In genomic region chr9:19230356-19231125, GRCh38 we compare ENCODE assay signal across 7 cellular contexts. TPM values are rescaled to one million over a fixed set of nuclear protein-coding genes. Genes with fewer than 3 reads are reported as not detected.
A peak's percentile ranks its signal among the peaks of the same experiment; 100 is the strongest.
DNase-seq lines count a peak whose midpoint lies in the region; ATAC-seq, FAIRE-seq and TF ChIP-seq lines count a peak whose summit lies in the region.

DENND4C (plus strand) TSS chr9:19230693; CDS start chr9:19276175, 45,482 bp downstream.

- H3K4me3 ChIP-seq in astrocyte (ENCODE audit: insufficient read depth, low read depth, low read length): peak within 1 kb of the TSS; percentile 77
- peak within 1 kb of the TSS; percentile 86 for H3K4me3 ChIP-seq in retinal pigment epithelial cell (ENCODE audit: low read length)

- H3K9me3 ChIP-seq in astrocyte (ENCODE audit: insufficient read depth, low read depth, low read length): no peaks in the 10 kb centered on the region

- no peaks in the 10 kb centered on the region for H3K27me3 Mint-ChIP-seq in astrocyte (ENCODE audit: low read depth, unreplicated experiment)

- no peak for FAIRE-seq in astrocyte (lab: Jason Lieb, UNC)

- DNase-seq in NCI-H1694 treated with DMSO at 0.1 percent for 48 hours (lab: John Stamatoyannopoulos, UW) (peak; percentile 79), T-helper 22 cell (ENCODE audit: low read depth) (peak; percentile 71), astrocyte (ENCODE audit: low read depth) (peak; percentile 72), hippocampal formation (lab: John Stamatoyannopoulos, UW) (peak; percentile 88 to 91), retinal pigment epithelial cell (ENCODE audit: low read depth) (peak; percentile 54)

- H3K9ac ChIP-seq in astrocyte (ENCODE audit: low read length): peak within 1 kb of the TSS; percentile 96

- H3K27ac ChIP-seq in astrocyte (ENCODE audit: low read depth, low read length): peak within 1 kb of the TSS; percentile 92

- peak within 1 kb of the TSS; percentile 98 for H2AFZ ChIP-seq in astrocyte (ENCODE audit: low read depth, low read length)

- peak; percentile 40 for ATAC-seq in GM18499 (IDR thresholded peaks at IDR 0.05; ENCODE audit: insufficient read depth, unreplicated experiment)
- peak; percentile 70 for ATAC-seq in HG02870 (IDR thresholded peaks at IDR 0.05; ENCODE audit: unreplicated experiment)

- no peaks in the 10 kb centered on the region for H3K4me1 Mint-ChIP-seq in astrocyte (ENCODE audit: low read depth, unreplicated experiment)

- TF ChIP-seq CTCF in astrocyte (IDR thresholded peaks at IDR 0.05; ENCODE audit: insufficient read depth, low read depth, low read length) (no peak), retinal pigment epithelial cell (conservative IDR thresholded peaks at IDR 0.05; ENCODE audit: low read depth, low read length) (no peak)

- H3K4me1 ChIP-seq in astrocyte (ENCODE audit: insufficient read depth, low read length): peaks cover 14% of the 10 kb centered on the region

- H4K20me1 ChIP-seq in astrocyte (ENCODE audit: insufficient read depth, low read length): peaks cover 36% of the 10 kb centered on the region

- no peaks in the 10 kb centered on the region for H3K36me3 Mint-ChIP-seq in astrocyte (ENCODE audit: low read depth, unreplicated experiment)

- no peaks in the 10 kb centered on the region for H3K36me3 ChIP-seq in astrocyte (ENCODE audit: insufficient read depth, low read length)

- no peaks in the 10 kb centered on the region for H3K9me3 Mint-ChIP-seq in astrocyte (ENCODE audit: unreplicated experiment)

- H3K79me2 ChIP-seq in astrocyte (ENCODE audit: insufficient read depth, low read length): peaks cover 47% of the 10 kb centered on the region

- no peak within 1 kb of the TSS for H3K27ac Mint-ChIP-seq in astrocyte (ENCODE audit: unreplicated experiment)

- peak within 1 kb of the TSS; percentile 88 for H3K4me3 Mint-ChIP-seq in astrocyte (ENCODE audit: unreplicated experiment)

- peak within 1 kb of the TSS; percentile 97 for H3K4me2 ChIP-seq in astrocyte (ENCODE audit: low read length)

- H3K27me3 ChIP-seq in astrocyte (ENCODE audit: insufficient read depth, low read length): no peaks in the 10 kb centered on the region

RNA-seq across cellular contexts. Expression of gene DENND4C, which starts in this region (rescaled TPM):
- total RNA-seq in astrocyte: 19.6 and 20.4 TPM in 2 replicates

Comparison
In these comparisons a context has a peak if more than half of its experiments do, and no peak if none do; other contexts are left out.
1. Peak in every context shown above with its lines: DNase-seq, ATAC-seq, H3K4me3 ChIP-seq and H3K27ac ChIP-seq.